In genomic region chr3:53327964-53328363, GRCh38 we compare ENCODE assay signal across 7 cellular contexts. TPM values are rescaled to one million over a fixed set of nuclear protein-coding genes. Genes with fewer than 3 reads are reported as not detected.
DNase-seq lines count a peak whose midpoint lies in the region; ATAC-seq and TF ChIP-seq lines count a peak whose summit lies in the region.
"Not testable (repeated sequence)": the region's sequence is repeated elsewhere in the genome, so short reads cannot be mapped to it uniquely, and the experiment has no call there.

No MANE protein-coding gene starts in this region.

- not testable (repeated sequence) for TF ChIP-seq CTCF in NB4 (IDR thresholded peaks at IDR 0.05; ENCODE audit: low read depth, low read length); adrenal gland (IDR thresholded peaks at IDR 0.05); epithelial cell of esophagus (IDR thresholded peaks at IDR 0.05; ENCODE audit: insufficient read depth, low read depth, low read length, missing control alignments); neutrophil (IDR thresholded peaks at IDR 0.05)

- ATAC-seq in left ventricle myocardium superior: peak; percentile 13

- H3K27ac ChIP-seq in adrenal gland (peak overlapping the region; percentile 42 to 86 (median 82)), neutrophil (peak overlapping the region; percentile 66)

- intact Hi-C loops in adrenal gland (cut with DNase I); left ventricle myocardium superior (cut with micrococcal nuclease): not testable (repeated sequence)

- H3K36me3 ChIP-seq in adrenal gland (replicated peaks in 1 of 2): not testable (repeated sequence)
- peaks cover 18% of the 10 kb centered on the region for H3K36me3 ChIP-seq in neutrophil

- WGBS in adrenal gland, 4 donors: 53 to 59% (median 58%) methylated on average over 7 of the region's 7 CpGs

- not testable (repeated sequence) for H3K27me3 ChIP-seq in adrenal gland, neutrophil

- DNase-seq in GF-D8 (lab: John Stamatoyannopoulos, UW) (peak; percentile 65), NB4 (ENCODE audit: low read depth) (peak; percentile 69), SKM-1 (lab: John Stamatoyannopoulos, UW; ENCODE audit: unreplicated experiment) (peak; percentile 61), adrenal gland (peak in 5 of 7 donors; percentile 52 to 74 (median 66)), epithelial cell of esophagus (ENCODE audit: low read depth) (peak; percentile 52)
- not testable (repeated sequence) for DNase-seq in left ventricle myocardium superior

- H3K4me1 ChIP-seq in adrenal gland (replicated peaks in 1 of 2): peaks cover 16 to 64% of the 10 kb centered on the region in 2 donors
- H3K4me1 ChIP-seq in neutrophil (ENCODE audit: control insufficient read depth in 1 of 2, insufficient read depth in 1 of 2, low read depth in 1 of 2, low read length in 1 of 2): peaks cover 12 to 13% of the 10 kb centered on the region in 2 experiments

- not testable (repeated sequence) for H3K9me3 ChIP-seq in adrenal gland (replicated peaks in 1 of 3); neutrophil

- not testable (repeated sequence) for TF ChIP-seq POLR2A in NB4 (IDR thresholded peaks at IDR 0.05; ENCODE audit: extremely low read depth, insufficient read length)
- peak in 1 of 2 donors; percentile 35 for TF ChIP-seq POLR2A in adrenal gland (IDR thresholded peaks at IDR 0.05)

- not testable (repeated sequence) for H3K4me3 ChIP-seq in NB4 (ENCODE audit: low read depth, low read length); adrenal gland; epithelial cell of esophagus (ENCODE audit: low read length); neutrophil (ENCODE audit: low read depth in 1 of 2, low read length in 1 of 2)

RNA-seq across cellular contexts. Expression of gene DCP1A, which starts 19.4 kb away (rescaled TPM):
- total RNA-seq in adrenal gland (10 to 100 TPM; 14.7 to 31.0 (median 26.2) TPM), left ventricle myocardium superior (21.5 TPM)
- polyA plus RNA-seq in adrenal gland: 10 to 100 TPM in 2 of 3 donors, 1 to 10 TPM in 1; 9.3 to 19.4 (median 17.3) TPM
